In the genomic region with DNA sequence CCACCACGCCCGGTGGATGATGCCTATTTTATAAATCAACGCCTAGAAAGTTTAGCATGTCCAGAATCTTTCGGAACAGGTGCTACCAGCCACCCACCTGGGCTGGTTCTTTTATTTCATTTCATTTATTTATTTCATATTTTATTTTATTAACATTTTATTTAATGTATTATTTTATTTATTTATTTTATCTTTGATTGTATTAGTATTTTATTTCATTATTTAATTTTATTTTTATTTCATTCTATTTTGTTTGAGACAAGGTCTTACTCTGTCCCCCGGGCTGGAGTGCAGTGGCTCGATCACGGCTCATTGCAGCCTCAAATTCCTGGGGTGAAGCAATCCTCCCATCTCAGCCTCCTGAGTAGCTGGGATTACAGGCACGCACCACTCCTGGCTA, we compare ENCODE assay signal across 25 cellular contexts.
"Had no signal": no experiment of that assay in that cellular context is flagged by ENCODE, and none has a peak within 500 bp of the region (broad histone marks: within the 10 kb centered on the region; RNA-seq: fewer than 3 reads in every experiment).

No MANE protein-coding gene starts in this region.

- ATAC-seq: activated T-cell treated with anti-CD3 and anti-CD28 coated beads, Interleukin-2, amount 50 U/mL, for 72 hours; esophagus mucosa; foreskin keratinocyte; gastroesophageal sphincter; heart right ventricle had no signal

- H3K4me3 Mint-ChIP-seq: activated CD4-positive, alpha-beta memory T cell treated with anti-CD3 and anti-CD28 coated beads, Interleukin-2, amount 10 ng/mL, durations not matched to agents 7 days and 5 days; activated CD4-positive, alpha-beta T cell treated with anti-CD3 and anti-CD28 coated beads, Interleukin-2, amount 10 ng/mL, durations not matched to agents 7 days and 5 days; activated naive CD4-positive, alpha-beta T cell treated with anti-CD3 and anti-CD28 coated beads, Interleukin-2, amount 10 ng/mL, durations not matched to agents 7 days and 5 days; activated naive CD8-positive, alpha-beta T cell treated with anti-CD3 and anti-CD28 coated beads, Interleukin-2, amount 10 ng/mL, durations not matched to agents 7 days and 5 days; activated T-cell treated with anti-CD3 and anti-CD28 coated beads, Interleukin-2, amount 50 U/mL, for 24 hours; activated T-cell treated with anti-CD3 and anti-CD28 coated beads, Interleukin-2, amount 50 U/mL, for 72 hours; brain; T-helper 1 cell treated with Interleukin-12 subunit alpha and Interleukin-12 subunit beta and Interleukin-4 antibody, amounts not matched to agents 30 μg/mL and 1 μg/mL, for 36 hours had no signal

- H3K36me3 Mint-ChIP-seq: activated naive CD4-positive, alpha-beta T cell treated with anti-CD3 and anti-CD28 coated beads, Interleukin-2, amount 10 ng/mL, durations not matched to agents 7 days and 5 days; activated naive CD4-positive, alpha-beta T cell treated with anti-CD3 and anti-CD28 coated beads, Interleukin-2, amount 50 U/mL, for 72 hours; activated naive CD8-positive, alpha-beta T cell treated with anti-CD3 and anti-CD28 coated beads, Interleukin-2, amount 10 ng/mL, durations not matched to agents 7 days and 5 days; brain had no signal

- H3K4me1 Mint-ChIP-seq: activated CD4-positive, alpha-beta memory T cell treated with anti-CD3 and anti-CD28 coated beads, Interleukin-2, amount 10 ng/mL, durations not matched to agents 7 days and 5 days; activated CD4-positive, alpha-beta T cell treated with anti-CD3 and anti-CD28 coated beads, Interleukin-2, amount 10 ng/mL, durations not matched to agents 7 days and 5 days; activated naive CD4-positive, alpha-beta T cell treated with anti-CD3 and anti-CD28 coated beads, Interleukin-2, amount 10 ng/mL, durations not matched to agents 7 days and 5 days; activated naive CD8-positive, alpha-beta T cell treated with anti-CD3 and anti-CD28 coated beads, Interleukin-2, amount 10 ng/mL, durations not matched to agents 7 days and 5 days; brain had no signal

- H3K27ac Mint-ChIP-seq: activated CD4-positive, alpha-beta memory T cell treated with anti-CD3 and anti-CD28 coated beads, Interleukin-2, amount 10 ng/mL, durations not matched to agents 7 days and 5 days; activated CD4-positive, alpha-beta T cell treated with anti-CD3 and anti-CD28 coated beads, Interleukin-2, amount 10 ng/mL, durations not matched to agents 7 days and 5 days; activated naive CD4-positive, alpha-beta T cell treated with anti-CD3 and anti-CD28 coated beads, Interleukin-2, amount 10 ng/mL, durations not matched to agents 7 days and 5 days; activated naive CD4-positive, alpha-beta T cell treated with anti-CD3 and anti-CD28 coated beads, Interleukin-2, amount 50 U/mL, for 72 hours; activated naive CD8-positive, alpha-beta T cell treated with anti-CD3 and anti-CD28 coated beads, Interleukin-2, amount 10 ng/mL, durations not matched to agents 7 days and 5 days; activated T-cell treated with anti-CD3 and anti-CD28 coated beads, Interleukin-2, amount 50 U/mL, for 24 hours; activated T-cell treated with anti-CD3 and anti-CD28 coated beads, Interleukin-2, amount 50 U/mL, for 72 hours; brain; T-helper 1 cell treated with Interleukin-12 subunit alpha and Interleukin-12 subunit beta and Interleukin-4 antibody, amounts not matched to agents 30 μg/mL and 1 μg/mL, for 36 hours had no signal

- H3K27me3 Mint-ChIP-seq: activated CD4-positive, alpha-beta memory T cell treated with anti-CD3 and anti-CD28 coated beads, Interleukin-2, amount 10 ng/mL, durations not matched to agents 7 days and 5 days; activated CD4-positive, alpha-beta T cell treated with anti-CD3 and anti-CD28 coated beads, Interleukin-2, amount 10 ng/mL, durations not matched to agents 7 days and 5 days; activated naive CD4-positive, alpha-beta T cell treated with anti-CD3 and anti-CD28 coated beads, Interleukin-2, amount 10 ng/mL, durations not matched to agents 7 days and 5 days; activated naive CD8-positive, alpha-beta T cell treated with anti-CD3 and anti-CD28 coated beads, Interleukin-2, amount 10 ng/mL, durations not matched to agents 7 days and 5 days; activated T-cell treated with anti-CD3 and anti-CD28 coated beads, Interleukin-2, amount 50 U/mL, for 24 hours had no signal

- DNase-seq: activated CD4-positive, alpha-beta memory T cell treated with anti-CD3 and anti-CD28 coated beads, Interleukin-2, amount 10 ng/mL, durations not matched to agents 7 days and 5 days; activated CD4-positive, alpha-beta T cell treated with anti-CD3 and anti-CD28 coated beads for 1 hour; activated CD4-positive, alpha-beta T cell treated with anti-CD3 and anti-CD28 coated beads for 4 hours; activated CD4-positive, alpha-beta T cell treated with anti-CD3 and anti-CD28 coated beads, Interleukin-2, amount 50 U/mL, for 4 hours; activated CD8-positive, alpha-beta memory T cell treated with anti-CD3 and anti-CD28 coated beads, Interleukin-2, amount 50 U/mL, for 48 hours; activated gamma-delta T cell; activated naive CD4-positive, alpha-beta T cell; activated naive CD8-positive, alpha-beta T cell treated with anti-CD3 and anti-CD28 coated beads, Interleukin-2, amount 10 ng/mL, durations not matched to agents 7 days and 5 days; activated T-cell treated with anti-CD3 and anti-CD28 coated beads for 4 hours; activated T-cell treated with anti-CD3 and anti-CD28 coated beads, Interleukin-2, amount 50 U/mL, for 24 hours; activated T-cell treated with anti-CD3 and anti-CD28 coated beads, Interleukin-2, amount 50 U/mL, for 72 hours; central memory CD4-positive, alpha-beta T cell; cerebellar nuclear complex; colonic mucosa; effector CD8-positive, alpha-beta T cell; foreskin keratinocyte; heart right ventricle; T1000 had no signal
